Comparison of ENCODE assay signal across 8 cellular contexts in the genomic region with DNA sequence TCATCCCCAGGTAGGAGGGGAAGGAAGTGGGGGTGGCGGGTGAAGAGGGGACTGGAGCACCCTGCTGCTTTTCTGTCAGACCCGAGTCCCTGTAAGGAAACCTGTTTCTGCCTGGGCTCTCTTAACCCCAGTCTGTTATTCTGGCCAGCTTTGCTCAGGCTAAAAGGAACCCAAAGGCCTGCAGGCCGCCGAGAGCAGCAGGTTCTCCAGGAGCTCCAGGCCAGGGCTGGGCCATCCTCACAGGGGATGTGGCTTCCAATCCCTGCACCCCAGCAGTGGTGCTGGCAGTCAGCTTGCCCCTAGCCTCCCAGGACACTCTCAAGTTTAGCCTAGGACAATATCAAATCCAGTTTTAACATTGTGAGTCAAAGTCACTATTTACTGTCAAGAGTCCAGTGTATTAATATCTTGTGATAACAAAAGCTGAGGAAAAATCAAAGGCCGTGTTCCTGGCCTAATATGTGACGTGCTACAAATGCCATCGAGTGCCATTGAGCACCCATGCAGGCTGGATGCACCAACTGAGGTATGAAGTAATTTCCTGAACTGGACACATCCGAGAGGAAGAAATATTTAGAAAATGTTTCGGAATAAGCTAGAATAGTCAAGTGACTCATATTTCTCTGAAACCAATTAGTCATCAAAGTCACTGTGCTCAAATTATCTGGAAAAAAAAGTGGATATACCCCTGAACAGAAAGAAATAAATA. TPM values are rescaled to one million over a fixed set of nuclear protein-coding genes. Genes with fewer than 3 reads are reported as not detected.
A peak's percentile ranks its signal among the peaks of the same experiment; 100 is the strongest.
DNase-seq lines count a peak whose midpoint lies in the region; ATAC-seq and TF ChIP-seq lines count a peak whose summit lies in the region.

No MANE protein-coding gene starts in this region.

- ATAC-seq in PC-3, result peak; percentile 71

- POLR2A ChIA-PET in PC-3 (lab: Charles Lee; ENCODE audit: unreplicated experiment), result interaction anchor here (0.6 to 0.7 kb wide), 2 partner anchors 11 to 81 kb away, joined by 3 to 6 read pairs; no protein-coding TSS in a partner anchor

- H3K4me3 ChIP-seq in AG10803 (ENCODE audit: low read length), result peak overlapping the region; percentile 33
- no peak overlapping the region for H3K4me3 ChIP-seq in PC-3 (ENCODE audit: low read length)
- no peak overlapping the region for H3K4me3 ChIP-seq in esophagus squamous epithelium
- no peak overlapping the region for H3K4me3 ChIP-seq in osteoblast (ENCODE audit: insufficient read depth, low read length)
- no peak overlapping the region for H3K4me3 ChIP-seq in BE2C (ENCODE audit: low read depth, low read length)

- intact Hi-C loops in PC-3 (cut with micrococcal nuclease) (loop anchor here (1.0 to 10.0 kb wide), 3 partner anchors 94 to 676 kb away; no protein-coding TSS in a partner anchor), esophagus squamous epithelium (cut with DNase I) (no loop called here)

- H3K79me2 ChIP-seq in PC-3 (ENCODE audit: low read length) (no peaks in the 10 kb centered on the region), osteoblast (ENCODE audit: insufficient read depth, low read length) (no peaks in the 10 kb centered on the region)

- no peaks in the 10 kb centered on the region for H3K9me2 ChIP-seq in PC-3 (replicated peaks; ENCODE audit: low read length)

- H3K27me3 ChIP-seq in PC-3 (ENCODE audit: low read length), result no peaks in the 10 kb centered on the region
- H3K27me3 ChIP-seq in esophagus squamous epithelium, result no peaks in the 10 kb centered on the region
- no peaks in the 10 kb centered on the region for H3K27me3 ChIP-seq in osteoblast (ENCODE audit: insufficient read depth, low read length)
- H3K27me3 ChIP-seq in BE2C, result no peaks in the 10 kb centered on the region

- H4K20me1 ChIP-seq in PC-3 (ENCODE audit: low read length) (no peaks in the 10 kb centered on the region), osteoblast (ENCODE audit: insufficient read depth, low read length) (no peaks in the 10 kb centered on the region)

- H3K4me2 ChIP-seq in PC-3 (ENCODE audit: low read length), result peak overlapping the region; percentile 42
- H3K4me2 ChIP-seq in osteoblast (ENCODE audit: insufficient read depth, low read length), result peak overlapping the region; percentile 49

- H3K27ac ChIP-seq in PC-3 (ENCODE audit: low read length) (peak overlapping the region; percentile 52), esophagus squamous epithelium (peak overlapping the region; percentile 60 to 85 (median 72)), osteoblast (ENCODE audit: low read depth, low read length) (peak overlapping the region; percentile 91)

- H3K36me3 ChIP-seq in PC-3 (ENCODE audit: low read depth, low read length) (no peaks in the 10 kb centered on the region), esophagus squamous epithelium (no peaks in the 10 kb centered on the region), osteoblast (ENCODE audit: insufficient read depth, low read length) (no peaks in the 10 kb centered on the region), BE2C (no peaks in the 10 kb centered on the region)

- 45 to 55% methylated on average over 9 of the region's 9 CpGs for WGBS in esophagus squamous epithelium, 2 donors

- H3K9me3 ChIP-seq in PC-3 (ENCODE audit: low read length) (no peaks in the 10 kb centered on the region), esophagus squamous epithelium (no peaks in the 10 kb centered on the region), osteoblast (ENCODE audit: low read depth, low read length) (no peaks in the 10 kb centered on the region), BE2C (no peaks in the 10 kb centered on the region)

- H3K4me1 ChIP-seq in PC-3 (ENCODE audit: insufficient read depth, low read length) (peaks cover 14% of the 10 kb centered on the region), esophagus squamous epithelium (peaks cover 0 to 12% (median 9%) of the 10 kb centered on the region in 3 donors), osteoblast (ENCODE audit: insufficient read depth, low read length) (peaks cover 30% of the 10 kb centered on the region), BE2C (peaks cover 25% of the 10 kb centered on the region)

- no peak overlapping the region for H3K9ac ChIP-seq in PC-3 (ENCODE audit: low read length)

- BruUV-seq in PC-3 (replicated peaks; lab: Mats Ljungman, UMichigan), result no TSS peak

- TF ChIP-seq CTCF in AG10803 (conservative IDR thresholded peaks at IDR 0.05; ENCODE audit: low read length) (no peak), PC-3 (conservative IDR thresholded peaks at IDR 0.05; ENCODE audit: low read depth, low read length) (no peak), esophagus squamous epithelium (IDR thresholded peaks at IDR 0.05) (no peak), osteoblast (IDR thresholded peaks at IDR 0.05; ENCODE audit: extremely low read depth, low read depth, low read length) (no peak), BE2C (IDR thresholded peaks at IDR 0.05; ENCODE audit: low read depth, low read length) (no peak)

- H2AFZ ChIP-seq in PC-3 (ENCODE audit: low read length) (peak overlapping the region; percentile 47), osteoblast (ENCODE audit: low read length) (no peak overlapping the region)

- no peak for TF ChIP-seq POLR2A in esophagus squamous epithelium (IDR thresholded peaks at IDR 0.05)

- DNase-seq in AG10803 (ENCODE audit: low read depth), result peak; percentile 91
- peak; percentile 68 for DNase-seq in PC-3
- no peak for DNase-seq in esophagus squamous epithelium (lab: John Stamatoyannopoulos, UW)
- DNase-seq in osteoblast (ENCODE audit: insufficient read length, low spot score, missing footprints), result peak; percentile 95
- DNase-seq in SW480 (ENCODE audit: low spot score), result no peak
- no peak for DNase-seq in stimulated activated CD8-positive, alpha-beta memory T cell treated with anti-CD3 and anti-CD28 coated beads, Interleukin-4, amount 100 ng/mL, for 48 hours
- DNase-seq in BE2C, result no peak
- no peak for DNase-seq in NCI-H1436 treated with DMSO at 0.1 percent for 48 hours (lab: John Stamatoyannopoulos, UW)

- H3F3A ChIP-seq in PC-3 (ENCODE audit: low read length, unreplicated experiment), result no peaks in the 10 kb centered on the region

- CTCF ChIA-PET in PC-3 (lab: Charles Lee), result interaction anchor here (1.0 kb wide), 1 partner anchor 675 kb away, joined by 6 read pairs; no protein-coding TSS in a partner anchor

RNA-seq across cellular contexts. Expression of gene PKD1L1, which starts 7.0 kb away (rescaled TPM):
- total RNA-seq in PC-3 (2014; rRNA removed) (0.04 and 0.17 TPM in 2 replicates), esophagus squamous epithelium (under 1 TPM in 3 of 4 donors, not detected in 1; 0.06 to 0.19 (median 0.13) TPM), osteoblast (under 0.01 TPM in 2 replicates)
- 0.25 TPM for polyA plus RNA-seq in BE2C (2012; ENCODE audit: insufficient read depth, insufficient read length, low read depth)

RNA-seq across cellular contexts. Expression of gene HUS1, which starts 38.1 kb away (rescaled TPM):
- total RNA-seq in PC-3 (2014; rRNA removed) (15.3 and 23.2 TPM in 2 replicates), esophagus squamous epithelium (10 to 100 TPM; 15.2 to 31.6 (median 24.0) TPM), osteoblast (17.1 and 19.9 TPM in 2 replicates)
- 27.7 TPM for polyA plus RNA-seq in BE2C (2012; ENCODE audit: insufficient read depth, insufficient read length, low read depth)

Comparison
In these comparisons a context has a peak if more than half of its experiments do, and no peak if none do; other contexts are left out.
1. DNase-seq: peak in AG10803 (single experiment), PC-3 (single experiment) and osteoblast (single experiment); none in esophagus squamous epithelium (single experiment), SW480 (single experiment), stimulated activated CD8-positive, alpha-beta memory T cell treated with anti-CD3 and anti-CD28 coated beads, Interleukin-4, amount 100 ng/mL, for 48 hours (single experiment), BE2C (single experiment) and NCI-H1436 treated with DMSO at 0.1 percent for 48 hours (single experiment).
2. Peak in every context shown above with its lines, with median percentiles within 50 percentile points of each other: H3K27ac ChIP-seq.